Comparison of ENCODE assay signal across 12 cellular contexts in the genomic region with DNA sequence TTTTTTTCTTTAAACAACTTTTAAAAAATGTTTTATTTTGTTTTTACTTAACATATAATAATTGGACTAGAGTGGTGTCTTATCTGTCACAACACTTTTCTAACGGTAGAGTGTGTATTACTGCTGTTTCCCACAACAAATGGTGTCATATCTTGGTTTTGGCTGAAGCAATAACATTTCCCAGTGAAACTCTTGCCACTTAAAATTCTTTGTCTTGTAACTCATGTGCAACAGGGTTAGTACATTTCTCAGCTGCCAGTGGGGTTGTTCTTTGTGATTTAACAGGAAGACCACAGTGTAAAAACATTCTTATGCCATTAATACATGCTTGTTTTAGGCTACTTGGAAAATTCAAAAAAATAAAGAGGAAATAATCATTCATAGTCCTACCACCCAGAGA. TPM values are rescaled to one million over a fixed set of nuclear protein-coding genes. Genes with fewer than 3 reads are reported as not detected.
DNase-seq lines count a peak whose midpoint lies in the region; ATAC-seq and TF ChIP-seq lines count a peak whose summit lies in the region.
"Had no signal": no experiment of that assay in that cellular context is flagged by ENCODE, and none has a peak within 500 bp of the region (broad histone marks: within the 10 kb centered on the region; RNA-seq: fewer than 3 reads in every experiment).

No MANE protein-coding gene starts in this region.

- peaks cover 14% of the 10 kb centered on the region for H3K4me1 ChIP-seq in SJCRH30

- TF ChIP-seq CTCF in fibroblast of pulmonary artery (IDR thresholded peaks at IDR 0.05; ENCODE audit: low read length, missing control alignments) (no peak), natural killer cell (IDR thresholded peaks at IDR 0.05) (no peak)

- H3K36me3 ChIP-seq in SJCRH30: no peaks in the 10 kb centered on the region

- peak overlapping the region; percentile 90 for H3K27ac ChIP-seq in SJCRH30

- intact Hi-C loops in natural killer cell (cut with micrococcal nuclease): no loop called here

- DNase-seq in H4 (ENCODE audit: low spot score): peak; percentile 55
- peak; percentile 52 to 56 for DNase-seq in SJCRH30
- peak; percentile 90 for DNase-seq in fibroblast of pulmonary artery (ENCODE audit: low read depth)
- DNase-seq in renal cortical epithelial cell (ENCODE audit: low read depth): peak; percentile 85
- DNase-seq in cerebellar nuclear complex (lab: John Stamatoyannopoulos, UW): no peak
- DNase-seq in natural killer cell: no peak
- DNase-seq in DMS53 treated with DMSO at 0.1 percent for 48 hours (lab: John Stamatoyannopoulos, UW; ENCODE audit: unreplicated experiment): no peak
- no peak for DNase-seq in NCI-H1930 (lab: John Stamatoyannopoulos, UW)
- DNase-seq: GDM1, kidney had no signal

- no peak overlapping the region for H3K4me3 ChIP-seq in SJCRH30
- H3K4me3 ChIP-seq in fibroblast of pulmonary artery (replicated peaks; ENCODE audit: low read depth, low read length): no peak overlapping the region

- no peak overlapping the region for H3K4me3 Mint-ChIP-seq in natural killer cell
- H3K4me3 Mint-ChIP-seq: activated T-helper 17 cell treated with anti-CD3 and anti-CD28 coated beads, Interleukin-2, amount 50 U/mL, for 72 hours had no signal

- H3K4me1 Mint-ChIP-seq in natural killer cell: peaks cover 0 to 7% of the 10 kb centered on the region in 2 donors
- H3K4me1 Mint-ChIP-seq: activated T-helper 17 cell treated with anti-CD3 and anti-CD28 coated beads, Interleukin-2, amount 50 U/mL, for 72 hours had no signal

- no peaks in the 10 kb centered on the region for H3K36me3 Mint-ChIP-seq in natural killer cell

- H3K9me3 ChIP-seq in SJCRH30 (replicated peaks): no peaks in the 10 kb centered on the region

- H3K9me3 Mint-ChIP-seq in natural killer cell: no peaks in the 10 kb centered on the region
- H3K9me3 Mint-ChIP-seq: activated T-helper 17 cell treated with anti-CD3 and anti-CD28 coated beads, Interleukin-2, amount 50 U/mL, for 72 hours had no signal

- H3K27me3 ChIP-seq in SJCRH30: no peaks in the 10 kb centered on the region

- H3K27ac Mint-ChIP-seq in natural killer cell: no peak overlapping the region
- H3K27ac Mint-ChIP-seq: activated T-helper 17 cell treated with anti-CD3 and anti-CD28 coated beads, Interleukin-2, amount 50 U/mL, for 72 hours; progenitor cell of endocrine pancreas had no signal

- no peak for ATAC-seq in natural killer cell
- ATAC-seq: activated T-helper 17 cell treated with anti-CD3 and anti-CD28 coated beads, Interleukin-2, amount 50 U/mL, for 72 hours had no signal

- H3K27me3 Mint-ChIP-seq in natural killer cell (ENCODE audit: low read depth in 2 of 2): peaks cover 6 to 11% of the 10 kb centered on the region in 2 donors

RNA-seq across cellular contexts. Expression of gene ALPL, which starts 43.5 kb away (rescaled TPM):
- total RNA-seq in H4 (2014; rRNA removed; shearing (Covaris generic)): 0.14 TPM in 1 of 2 replicates, not detected in the other
- total RNA-seq in SJCRH30 (2014; rRNA removed; shearing (Covaris generic)): 0.63 and 0.84 TPM in 2 replicates
- total RNA-seq in renal cortical epithelial cell: 0.35 and 11.1 TPM in 2 replicates
- 1 to 10 TPM in 1 of 3 donors, not detected in 2; 2.4 TPM for total RNA-seq in natural killer cell
- total RNA-seq: activated T-helper 17 cell treated with anti-CD3 and anti-CD28 coated beads, Interleukin-2, amount 50 U/mL, for 72 hours had no signal

Comparison
In these comparisons a context has a peak if more than half of its experiments do, and no peak if none do; other contexts are left out.
1. DNase-seq: peak in H4 (single experiment), SJCRH30 (2 of 2), fibroblast of pulmonary artery (single experiment) and renal cortical epithelial cell (single experiment); none in cerebellar nuclear complex (0 of 2), natural killer cell (single experiment), DMS53 treated with DMSO at 0.1 percent for 48 hours (single experiment) and NCI-H1930 (0 of 2).